8 cellular contexts compared by ENCODE assay signal in the genomic region with DNA sequence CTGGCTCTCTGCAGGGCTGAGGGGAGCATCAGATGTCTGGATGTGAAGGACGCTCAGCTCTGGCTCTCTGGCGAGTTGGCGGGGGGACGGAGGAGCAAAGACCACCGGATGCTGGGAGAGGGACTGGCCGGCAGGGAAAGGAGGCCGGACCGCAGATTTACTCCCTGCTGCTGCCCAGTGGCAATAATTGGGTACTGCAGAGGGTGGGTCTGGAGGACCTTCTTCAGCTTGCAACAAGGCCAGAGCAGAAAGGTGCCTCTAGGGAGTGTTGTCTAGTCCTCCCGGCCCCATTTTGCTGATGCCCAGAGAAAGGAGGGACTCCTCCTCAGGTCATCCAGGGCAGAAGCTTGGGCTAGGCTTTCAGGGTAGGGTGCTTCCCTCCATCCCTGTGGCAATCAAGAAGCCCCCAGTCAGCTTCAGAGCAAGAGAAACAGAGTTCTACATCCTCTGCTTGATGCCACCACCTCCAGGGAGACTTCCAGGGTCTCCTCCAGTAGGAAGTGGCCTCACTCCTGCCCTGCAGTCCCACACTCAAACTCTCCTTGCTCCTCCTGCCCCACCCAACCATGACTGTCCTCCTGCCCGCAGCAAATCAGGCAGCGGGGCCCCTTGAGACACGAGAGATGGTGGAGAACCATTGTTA. TPM values are rescaled to one million over a fixed set of nuclear protein-coding genes. Genes with fewer than 3 reads are reported as not detected.
DNase-seq lines count a peak whose midpoint lies in the region; ATAC-seq and TF ChIP-seq lines count a peak whose summit lies in the region.

No MANE protein-coding gene starts in this region.

- DNase-seq in activated effector memory CD4-positive, alpha-beta T cell treated with anti-CD3 and anti-CD28 coated beads, Interleukin-2, amount 50 U/mL, for 16 hours, result peak; percentile 80
- DNase-seq in activated effector memory CD4-positive, alpha-beta T cell treated with Interleukin-2 at 50 U/mL for 16 hours, result no peak
- peak; percentile 36 for DNase-seq in MV-4-11 (lab: John Stamatoyannopoulos, UW)
- peak; percentile 48 for DNase-seq in activated B cell treated with CpG ODN at 0.5 μM for 24 hours
- peak; percentile 52 to 81 (median 70) for DNase-seq in dorsolateral prefrontal cortex
- peak; percentile 70 to 71 for DNase-seq in lung microvascular endothelial cell (ENCODE audit: low read depth in 2 of 2)
- DNase-seq in stimulated activated naive CD8-positive, alpha-beta T cell treated with anti-CD3 and anti-CD28 coated beads, Interleukin-15, Interleukin-2, amounts not matched to agents 100 U/mL and 50 U/mL, for 24 hours, result peak; percentile 74

- no peaks in the 10 kb centered on the region for H3K36me3 Mint-ChIP-seq in activated B cell treated with CpG ODN at 0.5 μM for 24 hours (ENCODE audit: low read depth)

- intact Hi-C loops in activated B cell treated with CpG ODN at 0.5 μM for 24 hours (cut with micrococcal nuclease) (loop anchor here (1.0 to 10.0 kb wide), 2 partner anchors 47 to 322 kb away; partner anchors contain the start of gene TMEM266), dorsolateral prefrontal cortex (cut with DNase I) (no loop called here)

- TF ChIP-seq CTCF in activated B cell treated with CpG ODN at 0.5 μM for 24 hours (IDR thresholded peaks at IDR 0.05) (no peak), dorsolateral prefrontal cortex (IDR thresholded peaks at IDR 0.05 in 54 of 56, conservative IDR thresholded peaks at IDR 0.05 in 2 of 56; ENCODE audit: low read depth in 1 of 56, partially characterized antibody in 56 of 56) (peak; percentile 50 to 93 (median 84))

- peaks cover 9% of the 10 kb centered on the region for H3K27me3 Mint-ChIP-seq in activated B cell treated with CpG ODN at 0.5 μM for 24 hours

- H3K4me3 ChIP-seq in dorsolateral prefrontal cortex, result peak overlapping the region in 8 of 59 donors; percentile 8 to 35 (median 21)

- H3K27ac Mint-ChIP-seq in activated B cell treated with CpG ODN at 0.5 μM for 24 hours, result no peak overlapping the region

- CTCF ChIA-PET in activated B cell treated with CpG ODN at 0.5 μM for 24 hours (lab: Charles Lee), result no interaction called here

- H3K9me3 Mint-ChIP-seq in activated B cell treated with CpG ODN at 0.5 μM for 24 hours, result no peaks in the 10 kb centered on the region

- peaks cover 19% of the 10 kb centered on the region for H3K4me1 Mint-ChIP-seq in activated B cell treated with CpG ODN at 0.5 μM for 24 hours

- ATAC-seq in activated B cell treated with CpG ODN at 0.5 μM for 24 hours (ENCODE audit: low read depth) (peak; percentile 78), HG02885 (IDR thresholded peaks at IDR 0.05; ENCODE audit: poor library complexity, unreplicated experiment) (no peak)
- peak; percentile 62 for ATAC-seq in stimulated activated naive CD8-positive, alpha-beta T cell treated with anti-CD3 and anti-CD28 coated beads, Interleukin-15, Interleukin-2, amounts not matched to agents 100 U/mL and 50 U/mL, for 24 hours

- H3K27ac ChIP-seq in dorsolateral prefrontal cortex, result peak overlapping the region in 9 of 59 donors; percentile 8 to 73 (median 35)

- no peak overlapping the region for H3K4me3 Mint-ChIP-seq in activated B cell treated with CpG ODN at 0.5 μM for 24 hours

- POLR2A ChIA-PET in activated B cell treated with CpG ODN at 0.5 μM for 24 hours (lab: Charles Lee), result no interaction called here

- no peaks in the 10 kb centered on the region for H3K27me3 ChIP-seq in dorsolateral prefrontal cortex

RNA-seq across cellular contexts. Expression of gene CSPG4, which starts 20.3 kb away (rescaled TPM):
- total RNA-seq in activated B cell treated with CpG ODN at 0.5 μM for 24 hours, result not detected in 2 replicates
- total RNA-seq in dorsolateral prefrontal cortex, result 10 to 100 TPM in 109 of 120 experiments, 1 to 10 TPM in 11; 5.6 to 30.1 (median 13.8) TPM
- under 0.01 TPM in 2 replicates for total RNA-seq in lung microvascular endothelial cell
